Comparison of ENCODE assay signal across 8 cellular contexts in the genomic region with DNA sequence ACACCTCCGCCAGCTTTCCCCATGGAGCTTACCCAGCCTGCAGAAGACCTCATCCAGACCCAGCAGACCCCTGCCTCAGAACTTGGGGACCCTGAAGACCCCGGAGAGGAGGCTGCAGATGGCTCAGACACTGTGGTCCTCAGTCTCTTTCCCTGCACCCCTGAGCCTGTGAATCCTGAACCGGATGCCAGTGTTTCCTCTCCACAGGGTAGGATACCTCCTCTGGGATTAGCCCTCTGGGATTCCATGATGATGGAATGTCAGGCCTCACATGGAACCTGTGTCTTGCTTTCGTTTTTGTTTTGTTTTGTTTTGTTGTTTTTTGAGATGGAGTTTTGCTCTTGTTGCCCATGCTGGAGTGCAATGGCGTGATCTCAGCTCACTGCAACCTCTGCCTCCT. TPM values are rescaled to one million over a fixed set of nuclear protein-coding genes. Genes with fewer than 3 reads are reported as not detected.
DNase-seq lines count a peak whose midpoint lies in the region; ATAC-seq and TF ChIP-seq lines count a peak whose summit lies in the region.
"Had no signal": no experiment of that assay in that cellular context is flagged by ENCODE, and none has a peak within 500 bp of the region (broad histone marks: within the 10 kb centered on the region; RNA-seq: fewer than 3 reads in every experiment).

No MANE protein-coding gene starts in this region.

- TF ChIP-seq POLR2A in suprapubic skin (IDR thresholded peaks at IDR 0.05): no peak

- peaks cover 0 to 10% of the 10 kb centered on the region in 2 donors for H3K36me3 Mint-ChIP-seq in activated T-cell treated with anti-CD3 and anti-CD28 coated beads, Interleukin-2, amount 50 U/mL, for 72 hours (ENCODE audit: insufficient read depth in 2 of 2)
- peaks cover 86% of the 10 kb centered on the region for H3K36me3 Mint-ChIP-seq in dendritic cell treated with granulocyte-macrophage colony-stimulating factor and Interleukin-4, amounts not matched to agents 40 ng/mL and 50 ng/mL, for 4 days (ENCODE audit: low read depth)

- H3K4me3 ChIP-seq in suprapubic skin: peak overlapping the region; percentile 87

- H3K4me3 Mint-ChIP-seq in activated T-cell treated with anti-CD3 and anti-CD28 coated beads, Interleukin-2, amount 50 U/mL, for 72 hours: peak overlapping the region; percentile 93 to 96
- peak overlapping the region; percentile 91 for H3K4me3 Mint-ChIP-seq in dendritic cell treated with granulocyte-macrophage colony-stimulating factor and Interleukin-4, amounts not matched to agents 40 ng/mL and 50 ng/mL, for 4 days

- H3K27me3 Mint-ChIP-seq in activated T-cell treated with anti-CD3 and anti-CD28 coated beads, Interleukin-2, amount 50 U/mL, for 72 hours (ENCODE audit: low read depth): no peaks in the 10 kb centered on the region
- no peaks in the 10 kb centered on the region for H3K27me3 Mint-ChIP-seq in dendritic cell treated with granulocyte-macrophage colony-stimulating factor and Interleukin-4, amounts not matched to agents 40 ng/mL and 50 ng/mL, for 4 days

- H3K9me3 Mint-ChIP-seq in activated T-cell treated with anti-CD3 and anti-CD28 coated beads, Interleukin-2, amount 50 U/mL, for 72 hours: no peaks in the 10 kb centered on the region
- H3K9me3 Mint-ChIP-seq in dendritic cell treated with granulocyte-macrophage colony-stimulating factor and Interleukin-4, amounts not matched to agents 40 ng/mL and 50 ng/mL, for 4 days: no peaks in the 10 kb centered on the region

- peaks cover 26% of the 10 kb centered on the region for H3K36me3 ChIP-seq in suprapubic skin

- ATAC-seq in activated T-cell treated with anti-CD3 and anti-CD28 coated beads, Interleukin-2, amount 50 U/mL, for 72 hours (replicated peaks in 1 of 2): no peak

- DNase-seq in activated T-cell treated with anti-CD3 and anti-CD28 coated beads, Interleukin-2, amount 50 U/mL, for 72 hours: no peak
- no peak for DNase-seq in activated T-cell treated with anti-CD3 and anti-CD28 coated beads, Interleukin-2, amount 50 U/mL, for 48 hours
- DNase-seq in suprapubic skin (ENCODE audit: low spot score in 2 of 2) (no peak), hepatic stellate cell (ENCODE audit: low spot score) (no peak), GM10266 (ENCODE audit: extremely low spot score) (no peak)
- DNase-seq: Kasumi-1 had no signal

- TF ChIP-seq CTCF in suprapubic skin (IDR thresholded peaks at IDR 0.05) (no peak), GM10266 (IDR thresholded peaks at IDR 0.05; ENCODE audit: control insufficient read depth, insufficient read depth, low read depth, missing control alignments) (no peak)

- no peak for TF ChIP-seq EP300 in suprapubic skin (IDR thresholded peaks at IDR 0.05)

- H3K4me1 Mint-ChIP-seq in activated T-cell treated with anti-CD3 and anti-CD28 coated beads, Interleukin-2, amount 50 U/mL, for 72 hours (ENCODE audit: low read depth): peaks cover 51% of the 10 kb centered on the region
- peaks cover 44% of the 10 kb centered on the region for H3K4me1 Mint-ChIP-seq in dendritic cell treated with granulocyte-macrophage colony-stimulating factor and Interleukin-4, amounts not matched to agents 40 ng/mL and 50 ng/mL, for 4 days (ENCODE audit: low read depth)

- H3K27ac ChIP-seq in suprapubic skin: no peak overlapping the region

- no peaks in the 10 kb centered on the region for H3K27me3 ChIP-seq in suprapubic skin

- intact Hi-C loops in dendritic cell treated with granulocyte-macrophage colony-stimulating factor and Interleukin-4, amounts not matched to agents 40 ng/mL and 50 ng/mL, for 4 days (cut with micrococcal nuclease): loop anchor here (2.0 kb wide), 1 partner anchor 31 kb away; no protein-coding TSS in a partner anchor

- H3K27ac Mint-ChIP-seq in activated T-cell treated with anti-CD3 and anti-CD28 coated beads, Interleukin-2, amount 50 U/mL, for 72 hours: peak overlapping the region; percentile 99
- H3K27ac Mint-ChIP-seq in dendritic cell treated with granulocyte-macrophage colony-stimulating factor and Interleukin-4, amounts not matched to agents 40 ng/mL and 50 ng/mL, for 4 days: peak overlapping the region; percentile 99

- H3K4me1 ChIP-seq in suprapubic skin: peaks cover 52% of the 10 kb centered on the region

- no peaks in the 10 kb centered on the region for H3K9me3 ChIP-seq in suprapubic skin

- WGBS in suprapubic skin: 68% methylated on average over 5 of the region's 5 CpGs

RNA-seq across cellular contexts. Expression of a gene that starts 1.9 kb away (rescaled TPM):
- total RNA-seq in activated T-cell treated with anti-CD3 and anti-CD28 coated beads, Interleukin-2, amount 50 U/mL, for 72 hours: 100 to 1,000 TPM in 1 of 2 donors, 10 to 100 TPM in 1; 83.8 to 107 TPM
- total RNA-seq in suprapubic skin: 10 to 100 TPM; 37.9 to 47.6 (median 45.7) TPM

RNA-seq across cellular contexts. Expression of a gene that starts 2.0 kb away (rescaled TPM):
- 10 to 100 TPM; 10.7 to 16.2 TPM for total RNA-seq in activated T-cell treated with anti-CD3 and anti-CD28 coated beads, Interleukin-2, amount 50 U/mL, for 72 hours
- 10 to 100 TPM in 3 of 4 donors, 1 to 10 TPM in 1; 6.9 to 33.9 (median 17.9) TPM for total RNA-seq in suprapubic skin

RNA-seq across cellular contexts. Expression of a gene that starts 9.3 kb away (rescaled TPM):
- total RNA-seq in activated T-cell treated with anti-CD3 and anti-CD28 coated beads, Interleukin-2, amount 50 U/mL, for 72 hours: 10 to 100 TPM; 27.5 to 34.6 TPM
- 10 to 100 TPM; 16.6 to 30.9 (median 24.9) TPM for total RNA-seq in suprapubic skin

RNA-seq across cellular contexts. Expression of a gene that starts 17.8 kb away (rescaled TPM):
- total RNA-seq in activated T-cell treated with anti-CD3 and anti-CD28 coated beads, Interleukin-2, amount 50 U/mL, for 72 hours: under 1 TPM in 1 of 2 donors, not detected in 1; 0.14 TPM
- total RNA-seq in suprapubic skin: not detected
- total RNA-seq: lung microvascular endothelial cell had no signal

RNA-seq across cellular contexts. Expression of a gene that starts 23.9 kb away (rescaled TPM):
- 1 to 10 TPM; 2.1 to 6.4 TPM for total RNA-seq in activated T-cell treated with anti-CD3 and anti-CD28 coated beads, Interleukin-2, amount 50 U/mL, for 72 hours
- total RNA-seq in suprapubic skin: 1 to 10 TPM in 1 of 4 donors, under 1 TPM in 2, not detected in 1; 0.68 to 1.8 (median 0.73) TPM
